ENCODE assay signal across 30 cellular contexts in genomic region chr7:158612546-158612945, GRCh38. TPM values are rescaled to one million over a fixed set of nuclear protein-coding genes. Genes with fewer than 3 reads are reported as not detected.
"Had no signal": no experiment of that assay in that cellular context is flagged by ENCODE, and none has a peak within 500 bp of the region (broad histone marks: within the 10 kb centered on the region; RNA-seq: fewer than 3 reads in every experiment).

No MANE protein-coding gene starts in this region.

- H3K9me3 ChIP-seq: heart left ventricle, pancreas, psoas muscle, right atrium auricular region, upper lobe of left lung, vagina had no signal

- H3K9me3 Mint-ChIP-seq: activated CD4-positive, alpha-beta memory T cell treated with anti-CD3 and anti-CD28 coated beads for 36 hours; activated CD4-positive, alpha-beta T cell treated with anti-CD3 and anti-CD28 coated beads, Interleukin-2, amount 10 ng/mL, durations not matched to agents 24 days and 14 days; activated naive CD8-positive, alpha-beta T cell treated with anti-CD3 and anti-CD28 coated beads, Interleukin-2, amount 10 ng/mL, durations not matched to agents 7 days and 5 days; activated T-cell treated with anti-CD3 and anti-CD28 coated beads, Interleukin-2, amount 50 U/mL, for 4 hours; mesothelial cell of epicardium; nephron progenitor cell; stimulated activated naive CD8-positive, alpha-beta T cell treated with anti-CD3 and anti-CD28 coated beads, Interleukin-15, amount 100 ng/mL, for 72 hours had no signal

- ATAC-seq: activated T-cell treated with anti-CD3 and anti-CD28 coated beads, Interleukin-2, amount 50 U/mL, for 4 hours; heart left ventricle; pancreas; psoas muscle; stimulated activated naive CD8-positive, alpha-beta T cell treated with anti-CD3 and anti-CD28 coated beads, Interleukin-15, amount 100 ng/mL, for 72 hours; T-helper 17 cell had no signal

- DNase-seq: activated CD4-positive, alpha-beta memory T cell treated with anti-CD3 and anti-CD28 coated beads for 36 hours; activated CD4-positive, alpha-beta T cell treated with anti-CD3 and anti-CD28 coated beads, Interleukin-2, amount 10 ng/mL, durations not matched to agents 24 days and 14 days; activated CD4-positive, CD25-positive, alpha-beta regulatory T cell treated with anti-CD3 and anti-CD28 coated beads, Interleukin-2, amount 50 U/mL, for 72 hours; activated naive CD4-positive, alpha-beta T cell treated with Interleukin-2 at 50 U/mL for 16 hours; activated naive CD8-positive, alpha-beta T cell treated with anti-CD3 and anti-CD28 coated beads, Interleukin-2, amount 10 ng/mL, durations not matched to agents 7 days and 5 days; activated T-cell treated with anti-CD3 and anti-CD28 coated beads, Interleukin-2, amount 50 U/mL, for 4 hours; amygdala; central memory CD4-positive, alpha-beta T cell; heart left ventricle; hypothalamus; immature natural killer cell; naive B cell; nephron progenitor cell; pancreas; psoas muscle; stimulated activated CD4-positive, alpha-beta T cell treated with anti-CD3 and anti-CD28 coated beads, Interleukin-1b, Interleukin-23, amount 100 ng/mL, for 48 hours; stimulated activated CD4-positive, alpha-beta T cell treated with anti-CD3 and anti-CD28 coated beads, Interleukin-4, amount 100 ng/mL, for 4 hours; stimulated activated CD8-positive, alpha-beta memory T cell treated with anti-CD3 and anti-CD28 coated beads, Interleukin-4, amount 100 ng/mL, for 48 hours; stimulated activated naive CD8-positive, alpha-beta T cell treated with anti-CD3 and anti-CD28 coated beads, Interleukin-15, amount 100 ng/mL, for 72 hours; substantia nigra; T-helper 17 cell; T1000; upper lobe of left lung; WERI-Rb-1 had no signal

- H3K4me1 Mint-ChIP-seq: mesothelial cell of epicardium had no signal

- H3K27ac ChIP-seq: heart left ventricle, pancreas, psoas muscle, right atrium auricular region, upper lobe of left lung, vagina, WERI-Rb-1 had no signal

- H3K36me3 ChIP-seq: heart left ventricle, pancreas, right atrium auricular region, upper lobe of left lung, vagina had no signal

- H3K27me3 ChIP-seq: heart left ventricle, pancreas, right atrium auricular region, upper lobe of left lung, vagina had no signal

- H3K4me1 ChIP-seq: heart left ventricle, pancreas, psoas muscle, right atrium auricular region, upper lobe of left lung, vagina had no signal

- H3K4me2 ChIP-seq: smooth muscle cell had no signal

- H3K36me3 Mint-ChIP-seq: naive B cell had no signal

- H3K4me3 Mint-ChIP-seq: activated CD4-positive, alpha-beta memory T cell treated with anti-CD3 and anti-CD28 coated beads for 36 hours; activated CD4-positive, alpha-beta T cell treated with anti-CD3 and anti-CD28 coated beads, Interleukin-2, amount 10 ng/mL, durations not matched to agents 24 days and 14 days; activated naive CD8-positive, alpha-beta T cell treated with anti-CD3 and anti-CD28 coated beads, Interleukin-2, amount 10 ng/mL, durations not matched to agents 7 days and 5 days; activated T-cell treated with anti-CD3 and anti-CD28 coated beads, Interleukin-2, amount 50 U/mL, for 4 hours; immature natural killer cell; mesothelial cell of epicardium; nephron progenitor cell; stimulated activated naive CD8-positive, alpha-beta T cell treated with anti-CD3 and anti-CD28 coated beads, Interleukin-15, amount 100 ng/mL, for 72 hours; T-helper 17 cell had no signal

- H3K27ac Mint-ChIP-seq: activated CD4-positive, alpha-beta memory T cell treated with anti-CD3 and anti-CD28 coated beads for 36 hours; activated naive CD8-positive, alpha-beta T cell treated with anti-CD3 and anti-CD28 coated beads, Interleukin-2, amount 10 ng/mL, durations not matched to agents 7 days and 5 days; immature natural killer cell; mesothelial cell of epicardium; nephron progenitor cell; stimulated activated memory B cell treated with anti-CD40 and anti-IgM and Interleukin-4, amounts not matched to agents 10 μg/mL and 1 μg/mL and 100 μg/mL, for 72 hours; T-helper 17 cell had no signal

- H3K27me3 Mint-ChIP-seq: activated CD4-positive, alpha-beta memory T cell treated with anti-CD3 and anti-CD28 coated beads for 36 hours; activated CD4-positive, alpha-beta T cell treated with anti-CD3 and anti-CD28 coated beads, Interleukin-2, amount 10 ng/mL, durations not matched to agents 24 days and 14 days; activated naive CD8-positive, alpha-beta T cell treated with anti-CD3 and anti-CD28 coated beads, Interleukin-2, amount 10 ng/mL, durations not matched to agents 7 days and 5 days; naive B cell; stimulated activated memory B cell treated with anti-CD40 and anti-IgM and Interleukin-4, amounts not matched to agents 10 μg/mL and 1 μg/mL and 100 μg/mL, for 72 hours; stimulated activated naive CD8-positive, alpha-beta T cell treated with anti-CD3 and anti-CD28 coated beads, Interleukin-15, amount 100 ng/mL, for 72 hours; T-helper 17 cell had no signal

- H3K4me3 ChIP-seq: heart left ventricle, pancreas, psoas muscle, right atrium auricular region, smooth muscle cell, upper lobe of left lung, vagina had no signal

RNA-seq across cellular contexts. Expression of gene PTPRN2, which starts 24.9 kb away (rescaled TPM):
- total RNA-seq: fibroblast of villous mesenchyme had no signal
